In genomic region chr6:115356371-115356770, GRCh38 we compare ENCODE assay signal across 26 cellular contexts.
"Had no signal": no experiment of that assay in that cellular context is flagged by ENCODE, and none has a peak within 500 bp of the region (broad histone marks: within the 10 kb centered on the region; RNA-seq: fewer than 3 reads in every experiment).

No MANE protein-coding gene starts in this region.

- H3K4me3 ChIP-seq: neural progenitor cell, ovary, psoas muscle, right lobe of liver, sigmoid colon, suprapubic skin, testis, tibial artery, transverse colon, upper lobe of right lung, uterus had no signal

- H3K9ac ChIP-seq: neural progenitor cell, parathyroid adenoma had no signal

- H3K36me3 ChIP-seq: neural progenitor cell, ovary, right lobe of liver, sigmoid colon, suprapubic skin, tibial artery, transverse colon, upper lobe of right lung, uterus had no signal

- H3K79me2 ChIP-seq: parathyroid adenoma had no signal

- H2AFZ ChIP-seq: neural progenitor cell, parathyroid adenoma had no signal

- H3K4me2 ChIP-seq: neural progenitor cell had no signal

- H3K9me3 ChIP-seq: ovary, psoas muscle, right lobe of liver, sigmoid colon, suprapubic skin, testis, tibial artery, transverse colon, upper lobe of right lung, uterus had no signal

- ATAC-seq: natural killer cell; psoas muscle; right cardiac atrium; right lobe of liver; stimulated activated memory B cell treated with anti-CD40 and anti-IgM and Interleukin-4, amounts not matched to agents 10 μg/mL and 1 μg/mL and 100 μg/mL, for 72 hours; stimulated activated naive CD8-positive, alpha-beta T cell treated with anti-CD3 and anti-CD28 coated beads, Interleukin-15, amount 100 ng/mL, for 72 hours; stimulated activated naive CD8-positive, alpha-beta T cell treated with anti-CD3 and anti-CD28 coated beads, Interleukin-15, Interleukin-2, amounts not matched to agents 100 U/mL and 50 U/mL, for 24 hours; upper lobe of right lung had no signal

- H3K4me1 ChIP-seq: neural progenitor cell, parathyroid adenoma, psoas muscle, right lobe of liver, sigmoid colon, suprapubic skin, testis, tibial artery, transverse colon, upper lobe of right lung, uterus had no signal

- H3K27ac ChIP-seq: neural progenitor cell, ovary, parathyroid adenoma, psoas muscle, right lobe of liver, sigmoid colon, suprapubic skin, testis, tibial artery, transverse colon, upper lobe of right lung, uterus had no signal

- DNase-seq: natural killer cell; occipital lobe; ovary; posterior cingulate gyrus; psoas muscle; right cardiac atrium; right lobe of liver; sigmoid colon; small intestine; stimulated activated CD4-positive, alpha-beta T cell treated with anti-CD3 and anti-CD28 coated beads, Interleukin-15, amount 100 ng/mL, for 24 hours; stimulated activated CD4-positive, alpha-beta T cell treated with anti-CD3 and anti-CD28 coated beads, Interleukin-2, amount 100 ng/mL, for 24 hours; stimulated activated CD4-positive, alpha-beta T cell treated with anti-CD3 and anti-CD28 coated beads, Interleukin-2, amount 100 ng/mL, for 48 hours; stimulated activated CD4-positive, alpha-beta T cell treated with anti-CD3 and anti-CD28 coated beads, Interleukin-4, amount 100 ng/mL, for 24 hours; stimulated activated naive CD4-positive, alpha-beta T cell; stimulated activated naive CD8-positive, alpha-beta T cell treated with anti-CD3 and anti-CD28 coated beads, Interleukin-15, amount 100 ng/mL, for 72 hours; stimulated activated naive CD8-positive, alpha-beta T cell treated with anti-CD3 and anti-CD28 coated beads, Interleukin-15, Interleukin-2, amounts not matched to agents 100 U/mL and 50 U/mL, for 24 hours; substantia nigra; testis; tibial artery; transverse colon; upper lobe of right lung; uterus had no signal

- H3K27me3 ChIP-seq: neural progenitor cell, ovary, right lobe of liver, sigmoid colon, suprapubic skin, testis, tibial artery, transverse colon, upper lobe of right lung, uterus had no signal
